In genomic region chr2:98099939-98100743, GRCh38 we compare ENCODE assay signal across 20 cellular contexts. TPM values are rescaled to one million over a fixed set of nuclear protein-coding genes. Genes with fewer than 3 reads are reported as not detected.
DNase-seq lines count a peak whose midpoint lies in the region; ATAC-seq and TF ChIP-seq lines count a peak whose summit lies in the region.
"Had no signal": no experiment of that assay in that cellular context is flagged by ENCODE, and none has a peak within 500 bp of the region (broad histone marks: within the 10 kb centered on the region; RNA-seq: fewer than 3 reads in every experiment).

No MANE protein-coding gene starts in this region.

- H3K27ac ChIP-seq in heart left ventricle: no peak overlapping the region
- no peak overlapping the region for H3K27ac ChIP-seq in right atrium auricular region
- H3K27ac ChIP-seq in right cardiac atrium (ENCODE audit: low read length): no peak overlapping the region
- H3K27ac ChIP-seq in smooth muscle cell (ENCODE audit: low read depth): no peak overlapping the region
- H3K27ac ChIP-seq: PC-9, SJSA1 had no signal

- no peaks in the 10 kb centered on the region for H4K20me1 ChIP-seq in smooth muscle cell (ENCODE audit: low read depth)

- no peak overlapping the region for H3K9ac ChIP-seq in smooth muscle cell (ENCODE audit: low read depth)

- no peak overlapping the region for H3K4me2 ChIP-seq in smooth muscle cell
- H3K4me2 ChIP-seq: PC-9 had no signal

- H3F3A ChIP-seq in smooth muscle cell (ENCODE audit: low read depth): peaks cover 4% of the 10 kb centered on the region

- intact Hi-C loops in heart left ventricle (cut with DNase I) (no loop called here), right cardiac atrium (cut with DNase I) (no loop called here)

- no peaks in the 10 kb centered on the region for H3K36me3 ChIP-seq in heart left ventricle
- no peaks in the 10 kb centered on the region for H3K36me3 ChIP-seq in right atrium auricular region
- no peaks in the 10 kb centered on the region for H3K36me3 ChIP-seq in smooth muscle cell (ENCODE audit: low read depth)
- H3K36me3 ChIP-seq: HAP-1, SJSA1 had no signal

- H3K9me3 ChIP-seq in heart left ventricle (peaks cover 0 to 65% (median 25%) of the 10 kb centered on the region in 12 donors), right atrium auricular region (peaks cover 0 to 50% of the 10 kb centered on the region in 2 donors), right cardiac atrium (ENCODE audit: control insufficient read depth, low read length) (no peaks in the 10 kb centered on the region), smooth muscle cell (replicated peaks; ENCODE audit: low read depth) (peaks cover 11% of the 10 kb centered on the region)
- H3K9me3 ChIP-seq: SJSA1 had no signal

- H2AFZ ChIP-seq in smooth muscle cell (ENCODE audit: low read depth): no peak overlapping the region
- H2AFZ ChIP-seq: PC-9 had no signal

- H3K4me1 ChIP-seq in heart left ventricle (peaks cover 0 to 7% (median 0%) of the 10 kb centered on the region in 12 donors), right atrium auricular region (no peaks in the 10 kb centered on the region), right cardiac atrium (ENCODE audit: control insufficient read depth, insufficient read depth, low read length) (peaks cover 1% of the 10 kb centered on the region), smooth muscle cell (ENCODE audit: low read depth) (no peaks in the 10 kb centered on the region)
- H3K4me1 ChIP-seq: HAP-1, SJSA1 had no signal

- ATAC-seq in heart left ventricle (peak; percentile 32 to 91 (median 84)), right cardiac atrium (peak; percentile 25 to 29)

- H3K4me3 ChIP-seq in heart left ventricle (no peak overlapping the region), right atrium auricular region (no peak overlapping the region), right cardiac atrium (ENCODE audit: low read length) (no peak overlapping the region), smooth muscle cell (no peak overlapping the region)
- H3K4me3 ChIP-seq: HAP-1, PC-9, SJSA1 had no signal

- DNase-seq in heart left ventricle: no peak
- no peak for DNase-seq in right atrium auricular region (ENCODE audit: low spot score)
- peak; percentile 38 for DNase-seq in RKO (ENCODE audit: low spot score)
- DNase-seq in right cardiac atrium: no peak
- DNase-seq in NCI-H187 (lab: John Stamatoyannopoulos, UW): no peak
- DNase-seq in smooth muscle cell (lab: John Stamatoyannopoulos, UW; ENCODE audit: unreplicated experiment): no peak
- DNase-seq in SW480 (ENCODE audit: low spot score): no peak
- DNase-seq: ACHN; C1 segment of cervical spinal cord; CD8-positive, alpha-beta memory T cell; DMS79; KBM-7; NCI-H1417; NCI-H187 treated with DMSO at 0.1 percent for 48 hours; NCI-H2227 treated with DMSO at 0.1 percent for 48 hours; NCI-H510A treated with DMSO at 0.1 percent for 48 hours; NCI-H774 had no signal

- TF ChIP-seq CTCF in heart left ventricle (IDR thresholded peaks at IDR 0.05) (no peak), right atrium auricular region (IDR thresholded peaks at IDR 0.05) (no peak), smooth muscle cell (IDR thresholded peaks at IDR 0.05; ENCODE audit: borderline replicate concordance, insufficient read depth, poor library complexity, severe bottlenecking) (no peak)

- H3K27me3 ChIP-seq in heart left ventricle: no peaks in the 10 kb centered on the region
- no peaks in the 10 kb centered on the region for H3K27me3 ChIP-seq in right atrium auricular region
- H3K27me3 ChIP-seq in right cardiac atrium (ENCODE audit: control insufficient read depth, insufficient read depth): no peaks in the 10 kb centered on the region
- H3K27me3 ChIP-seq in smooth muscle cell (ENCODE audit: low read depth): no peaks in the 10 kb centered on the region
- H3K27me3 ChIP-seq: SJSA1 had no signal

- 38 to 49% (median 46%) methylated on average over 5 to 6 of the region's 6 CpGs for WGBS in heart left ventricle, 4 donors
- 56% methylated on average over 6 of the region's 6 CpGs for WGBS in right cardiac atrium
- WGBS in smooth muscle cell (ENCODE audit: low lambda C conversion rate): 80% methylated on average over 6 of the region's 6 CpGs

- no peak for TF ChIP-seq POLR2A in heart left ventricle (IDR thresholded peaks at IDR 0.05)

- no peaks in the 10 kb centered on the region for H3K79me2 ChIP-seq in smooth muscle cell (ENCODE audit: low read depth)

RNA-seq across cellular contexts. Expression of gene VWA3B, which starts 13.2 kb away (rescaled TPM):
- under 1 TPM in 8 of 9 donors, not detected in 1; 0.12 to 0.61 (median 0.39) TPM for total RNA-seq in heart left ventricle
- polyA plus RNA-seq in heart left ventricle: under 1 TPM; 0.11 to 0.12 TPM
- total RNA-seq in right atrium auricular region: not detected
- total RNA-seq in right cardiac atrium: under 1 TPM; 0.15 to 0.29 (median 0.28) TPM
- polyA plus RNA-seq in right cardiac atrium: 0.23 TPM
- total RNA-seq in smooth muscle cell: not detected in 2 replicates
- not detected in 2 replicates for polyA plus RNA-seq in smooth muscle cell
- total RNA-seq: CD8-positive, alpha-beta memory T cell; PC-9; SJSA1 had no signal
- polyA plus RNA-seq: CD8-positive, alpha-beta memory T cell had no signal
